Comparison of ENCODE assay signal across 9 cellular contexts in the genomic region with DNA sequence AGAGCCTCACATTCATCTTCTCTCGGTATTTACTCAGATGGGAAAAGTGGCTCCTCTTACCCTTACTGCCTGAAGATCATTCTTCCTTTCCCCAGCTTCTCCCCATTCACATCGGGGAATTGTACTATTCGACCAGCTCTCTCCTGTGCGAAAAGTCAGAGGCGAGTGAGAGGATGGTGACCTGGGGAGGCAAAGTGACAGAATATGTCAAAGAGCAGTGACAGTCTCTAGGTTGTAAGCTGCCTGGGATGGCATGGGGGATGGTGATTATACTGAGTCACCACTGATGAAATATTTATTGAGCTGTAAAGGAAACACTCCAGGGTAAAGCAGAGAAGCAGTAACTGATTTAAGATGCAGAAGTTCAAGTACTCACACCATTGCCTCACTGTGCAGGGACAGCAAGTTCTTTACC. TPM values are rescaled to one million over a fixed set of nuclear protein-coding genes. Genes with fewer than 3 reads are reported as not detected.
DNase-seq lines count a peak whose midpoint lies in the region; ATAC-seq and TF ChIP-seq lines count a peak whose summit lies in the region.
"Had no signal": no experiment of that assay in that cellular context is flagged by ENCODE, and none has a peak within 500 bp of the region (broad histone marks: within the 10 kb centered on the region; RNA-seq: fewer than 3 reads in every experiment).

No MANE protein-coding gene starts in this region.

- peak; percentile 76 for DNase-seq in GM03348 (ENCODE audit: low spot score)
- peak; percentile 91 for DNase-seq in NCI-H510A treated with DMSO at 0.1 percent for 48 hours (lab: John Stamatoyannopoulos, UW)
- peak; percentile 10 for DNase-seq in dermis blood vessel endothelial cell
- no peak for DNase-seq in psoas muscle
- DNase-seq in stimulated activated CD4-positive, alpha-beta T cell treated with anti-CD3 and anti-CD28 coated beads, Interleukin-2, amount 100 ng/mL, for 48 hours, result no peak
- DNase-seq: H7, NCI-H1105 treated with DMSO at 0.1 percent for 48 hours had no signal

- no peaks in the 10 kb centered on the region for H3K36me3 ChIP-seq in psoas muscle (ENCODE audit: insufficient read depth in 1 of 2, low read depth in 1 of 2)

- ATAC-seq in psoas muscle (peak; percentile 41 to 65 (median 54)), HG03097 (IDR thresholded peaks at IDR 0.05; ENCODE audit: low FRiP score, unreplicated experiment) (no peak), GM19455 (IDR thresholded peaks at IDR 0.05; ENCODE audit: unreplicated experiment) (no peak)

- H3K9me3 ChIP-seq in psoas muscle, result no peaks in the 10 kb centered on the region

- TF ChIP-seq CTCF in psoas muscle (IDR thresholded peaks at IDR 0.05), result no peak

- H3K27ac ChIP-seq in psoas muscle, result no peak overlapping the region

- no peaks in the 10 kb centered on the region for H3K27me3 ChIP-seq in psoas muscle (ENCODE audit: insufficient read depth in 3 of 3, low read length in 2 of 3)

- no peaks in the 10 kb centered on the region for H3K4me1 ChIP-seq in psoas muscle

- H3K4me3 ChIP-seq in psoas muscle, result no peak overlapping the region

- 62 to 69% (median 67%) methylated on average over 5 of the region's 5 CpGs for WGBS in psoas muscle, 3 donors

- intact Hi-C loops in psoas muscle (cut with DNase I), result no loop called here

RNA-seq across cellular contexts. Expression of gene RBM15, which starts 46.8 kb away (rescaled TPM):
- total RNA-seq in dermis blood vessel endothelial cell (43.1 and 43.3 TPM in 2 replicates), psoas muscle (10 to 100 TPM; 18.9 to 32.0 (median 25.0) TPM)
- polyA plus RNA-seq in psoas muscle, result 10 to 100 TPM in 1 of 3 donors, 1 to 10 TPM in 2; 1.9 to 22.4 (median 4.4) TPM

Comparison
In these comparisons a context has a peak if more than half of its experiments do, and no peak if none do; other contexts are left out.
1. DNase-seq: peak in GM03348 (single experiment), NCI-H510A treated with DMSO at 0.1 percent for 48 hours (single experiment) and dermis blood vessel endothelial cell (single experiment); none in psoas muscle (0 of 2) and stimulated activated CD4-positive, alpha-beta T cell treated with anti-CD3 and anti-CD28 coated beads, Interleukin-2, amount 100 ng/mL, for 48 hours (0 of 2).
2. ATAC-seq: peak in psoas muscle (4 of 4); none in HG03097 (single experiment) and GM19455 (single experiment).